Comparison of ENCODE assay signal across 8 cellular contexts in genomic region chr4:55545681-55546632, GRCh38. TPM values are rescaled to one million over a fixed set of nuclear protein-coding genes. Genes with fewer than 3 reads are reported as not detected.
DNase-seq lines count a peak whose midpoint lies in the region; ATAC-seq and TF ChIP-seq lines count a peak whose summit lies in the region.

No MANE protein-coding gene starts in this region.

- H3K36me3 ChIP-seq in CD4-positive, alpha-beta memory T cell (ENCODE audit: insufficient read depth, low read length): no peaks in the 10 kb centered on the region
- H3K36me3 ChIP-seq in endocrine pancreas (ENCODE audit: control insufficient read depth, insufficient read depth, low read length): no peaks in the 10 kb centered on the region
- no peaks in the 10 kb centered on the region for H3K36me3 ChIP-seq in mesodermal cell (ENCODE audit: control insufficient read depth, insufficient read depth, low read length)

- H3K36me3 Mint-ChIP-seq in CD4-positive, alpha-beta memory T cell: peaks cover 0 to 4% of the 10 kb centered on the region in 2 donors

- H3K4me3 Mint-ChIP-seq in CD4-positive, alpha-beta memory T cell: peak overlapping the region; percentile 92 to 99 (median 96)

- peak overlapping the region; percentile 30 to 68 for H3K4me3 ChIP-seq in CD4-positive, alpha-beta memory T cell (ENCODE audit: low read length in 2 of 2)
- H3K4me3 ChIP-seq in HL-60 (replicated peaks; ENCODE audit: insufficient read depth, low read length): peak overlapping the region; percentile 70
- H3K4me3 ChIP-seq in endocrine pancreas (ENCODE audit: control insufficient read depth, insufficient read depth, low read length): peak overlapping the region; percentile 100
- peak overlapping the region; percentile 80 for H3K4me3 ChIP-seq in mesodermal cell (ENCODE audit: extremely low read depth, insufficient read depth, low read length, poor library complexity, severe bottlenecking)

- intact Hi-C loops in CD4-positive, alpha-beta memory T cell (cut with micrococcal nuclease): loop anchor here (1.0 to 10.0 kb wide), 12 partner anchors 64 to 1431 kb away; partner anchors contain the start of genes AASDH, CEP135, EXOC1 and NOA1

- POLR2A ChIA-PET in CD4-positive, alpha-beta memory T cell (lab: Charles Lee; ENCODE audit: partially characterized antibody): interaction anchor here (0.8 to 3.2 kb wide), 20 partner anchors 8 to 1432 kb away, joined by 3 to 53 read pairs (median 6); partner anchors contain the start of genes AASDH, CEP135, EXOC1 and NOA1

- 0% methylated on average over 42 to 73 of the region's 95 CpGs for WGBS in mesodermal cell (ENCODE audit: insufficient coverage in 2 of 2), 2 experiments

- peak overlapping the region; percentile 73 for H3K9ac ChIP-seq in endocrine pancreas (ENCODE audit: control insufficient read depth, insufficient read depth, low read length)

- ATAC-seq in GM19455 (IDR thresholded peaks at IDR 0.05; ENCODE audit: unreplicated experiment): peak; percentile 48

- H3K4me1 Mint-ChIP-seq in CD4-positive, alpha-beta memory T cell: peaks cover 37 to 75% (median 47%) of the 10 kb centered on the region in 4 donors

- peaks cover 35% of the 10 kb centered on the region for H3K4me1 ChIP-seq in CD4-positive, alpha-beta memory T cell (ENCODE audit: insufficient read depth, low read length)
- H3K4me1 ChIP-seq in endocrine pancreas (ENCODE audit: control insufficient read depth, insufficient read depth, low read length): peaks cover 8% of the 10 kb centered on the region
- H3K4me1 ChIP-seq in mesodermal cell (ENCODE audit: control insufficient read depth, insufficient read depth, low read length, poor library complexity, severe bottlenecking): peaks cover 4% of the 10 kb centered on the region

- H3K27ac Mint-ChIP-seq in CD4-positive, alpha-beta memory T cell: peak overlapping the region; percentile 89 to 98 (median 95)

- no peaks in the 10 kb centered on the region for H3K27me3 ChIP-seq in CD4-positive, alpha-beta memory T cell (ENCODE audit: insufficient read depth, low read length)
- H3K27me3 ChIP-seq in HL-60 (ENCODE audit: insufficient read depth, poor library complexity, severe bottlenecking) (no peaks in the 10 kb centered on the region), endocrine pancreas (ENCODE audit: control insufficient read depth, insufficient read depth, low read length) (no peaks in the 10 kb centered on the region)

- peak; percentile 63 to 74 (median 69) for DNase-seq in CD4-positive, alpha-beta memory T cell
- peak; percentile 45 to 67 for DNase-seq in HL-60 (ENCODE audit: low read depth in 1 of 2, low spot score in 1 of 2)
- DNase-seq in NK-92 treated with Interleukin-12 subunit alpha and Interleukin-12 subunit beta, amount 100 ng/mL, for 24 hours (lab: John Stamatoyannopoulos, UW): peak; percentile 65
- peak; percentile 12 for DNase-seq in activated CD8-positive, alpha-beta memory T cell treated with anti-CD3 and anti-CD28 coated beads, Interleukin-2, amount 50 U/mL, for 1 hour (ENCODE audit: extremely low read depth)
- DNase-seq in stimulated activated CD8-positive, alpha-beta memory T cell treated with anti-CD3 and anti-CD28 coated beads, Interleukin-15, amount 100 ng/mL, for 4 hours (ENCODE audit: low read depth in 2 of 2): peak; percentile 19 to 43

- H3K9me3 Mint-ChIP-seq in CD4-positive, alpha-beta memory T cell: no peaks in the 10 kb centered on the region

- H3K27ac ChIP-seq in CD4-positive, alpha-beta memory T cell (ENCODE audit: low read depth, low read length): peak overlapping the region; percentile 75
- H3K27ac ChIP-seq in HL-60 (replicated peaks) (peak overlapping the region; percentile 92), mesodermal cell (ENCODE audit: low read depth, low read length, severe bottlenecking) (peak overlapping the region; percentile 93)

- H3K9me3 ChIP-seq in CD4-positive, alpha-beta memory T cell (ENCODE audit: control insufficient read depth in 1 of 2, low read length in 2 of 2): no peaks in the 10 kb centered on the region
- H3K9me3 ChIP-seq in endocrine pancreas (ENCODE audit: control insufficient read depth, low read length) (no peaks in the 10 kb centered on the region), mesodermal cell (ENCODE audit: control insufficient read depth, low read length) (no peaks in the 10 kb centered on the region)

- no peak for TF ChIP-seq CTCF in HL-60 (IDR thresholded peaks at IDR 0.05; ENCODE audit: insufficient read depth, low read length)

- H3K27me3 Mint-ChIP-seq in CD4-positive, alpha-beta memory T cell: no peaks in the 10 kb centered on the region

- CTCF ChIA-PET in CD4-positive, alpha-beta memory T cell (lab: Charles Lee; ENCODE audit: partially characterized antibody): interaction anchor here (0.6 to 3.0 kb wide), 14 partner anchors 8 to 1432 kb away, joined by 3 to 20 read pairs (median 4); partner anchors contain the start of genes CEP135, NOA1 and SRD5A3

RNA-seq across cellular contexts. Expression of gene CLOCK, which starts 0.8 kb away (rescaled TPM):
- total RNA-seq in CD4-positive, alpha-beta memory T cell: 10 to 100 TPM; 15.2 to 15.4 TPM
- polyA plus RNA-seq in CD4-positive, alpha-beta memory T cell: 1 to 10 TPM; 2.1 to 4.4 TPM
- polyA plus RNA-seq in mesodermal cell (2013, experiment 1 of 2): 16.1 TPM
- 16.9 TPM for polyA plus RNA-seq in mesodermal cell (2013, experiment 2 of 2)

RNA-seq across cellular contexts. Expression of gene PDCL2, which starts 46.1 kb away (rescaled TPM):
- not detected for total RNA-seq in CD4-positive, alpha-beta memory T cell
- not detected for polyA plus RNA-seq in CD4-positive, alpha-beta memory T cell
- polyA plus RNA-seq in mesodermal cell (2013, experiment 1 of 2): not detected
- not detected for polyA plus RNA-seq in mesodermal cell (2013, experiment 2 of 2)

Comparison
In these comparisons a context has a peak if more than half of its experiments do, and no peak if none do; other contexts are left out.
1. Peak in every context shown above with its lines: DNase-seq, ATAC-seq, H3K4me3 ChIP-seq and H3K27ac ChIP-seq.
2. DNase-seq: peak in every context shown above with its lines; median percentile 69 in CD4-positive, alpha-beta memory T cell; 65 in NK-92 treated with Interleukin-12 subunit alpha and Interleukin-12 subunit beta, amount 100 ng/mL, for 24 hours; 56 in HL-60; 31 in stimulated activated CD8-positive, alpha-beta memory T cell treated with anti-CD3 and anti-CD28 coated beads, Interleukin-15, amount 100 ng/mL, for 4 hours; 12 in activated CD8-positive, alpha-beta memory T cell treated with anti-CD3 and anti-CD28 coated beads, Interleukin-2, amount 50 U/mL, for 1 hour.
3. H3K4me3 ChIP-seq: peak in every context shown above with its lines; median percentile 100 in endocrine pancreas; 80 in mesodermal cell; 70 in HL-60; 49 in CD4-positive, alpha-beta memory T cell.